ENCODE assay signal across 9 cellular contexts in genomic region chr14:24116111-24116809, GRCh38. TPM values are rescaled to one million over a fixed set of nuclear protein-coding genes. Genes with fewer than 3 reads are reported as not detected.
A peak's percentile ranks its signal among the peaks of the same experiment; 100 is the strongest.
DNase-seq lines count a peak whose midpoint lies in the region; ATAC-seq and TF ChIP-seq lines count a peak whose summit lies in the region.
"Had no signal": no experiment of that assay in that cellular context is flagged by ENCODE, and none has a peak within 500 bp of the region (broad histone marks: within the 10 kb centered on the region; RNA-seq: fewer than 3 reads in every experiment).

No MANE protein-coding gene starts in this region.

- TF ChIP-seq CTCF in ascending aorta (IDR thresholded peaks at IDR 0.05) (no peak), tibial artery (IDR thresholded peaks at IDR 0.05) (no peak)

- no peak for ATAC-seq in memory B cell (ENCODE audit: low read depth)
- no peak for ATAC-seq in HG03045 (IDR thresholded peaks at IDR 0.05; ENCODE audit: unreplicated experiment)
- ATAC-seq in GM21526 (IDR thresholded peaks at IDR 0.05; ENCODE audit: low FRiP score, unreplicated experiment), result no peak

- H3K27ac ChIP-seq in ascending aorta (no peak overlapping the region), tibial artery (peak overlapping the region; percentile 95 to 98)

- CTCF ChIA-PET in activated naive CD4-positive, alpha-beta T cell treated with anti-CD3 and anti-CD28 coated beads, Interleukin-2, amount 10 ng/mL, durations not matched to agents 7 days and 5 days (lab: Charles Lee), result interaction anchor here (1.0 to 2.5 kb wide), 5 partner anchors 16 to 192 kb away, joined by 3 to 8 read pairs (median 6); partner anchors contain the start of genes CIDEB, IRF9 and PSME1

- no peaks in the 10 kb centered on the region for H3K27me3 Mint-ChIP-seq in activated naive CD4-positive, alpha-beta T cell treated with anti-CD3 and anti-CD28 coated beads, Interleukin-2, amount 10 ng/mL, durations not matched to agents 7 days and 5 days
- no peaks in the 10 kb centered on the region for H3K27me3 Mint-ChIP-seq in memory B cell

- intact Hi-C loops in ascending aorta (cut with DNase I) (loop anchor here (10.0 kb wide), 2 partner anchors 249 to 641 kb away; partner anchors contain the start of gene NFATC4), tibial artery (cut with DNase I; ENCODE audit: low total_unique reads) (no loop called here)

- peaks cover 32% of the 10 kb centered on the region for H3K4me1 Mint-ChIP-seq in activated naive CD4-positive, alpha-beta T cell treated with anti-CD3 and anti-CD28 coated beads, Interleukin-2, amount 10 ng/mL, durations not matched to agents 7 days and 5 days
- peaks cover 16% of the 10 kb centered on the region for H3K4me1 Mint-ChIP-seq in memory B cell

- H3K36me3 Mint-ChIP-seq in activated naive CD4-positive, alpha-beta T cell treated with anti-CD3 and anti-CD28 coated beads, Interleukin-2, amount 10 ng/mL, durations not matched to agents 7 days and 5 days, result peaks cover 55% of the 10 kb centered on the region
- H3K36me3 Mint-ChIP-seq in memory B cell, result peaks cover 18% of the 10 kb centered on the region

- no peak for DNase-seq in activated naive CD4-positive, alpha-beta T cell treated with anti-CD3 and anti-CD28 coated beads, Interleukin-2, amount 10 ng/mL, durations not matched to agents 7 days and 5 days
- DNase-seq in activated naive CD4-positive, alpha-beta T cell treated with anti-CD3 and anti-CD28 coated beads, Interleukin-2, amount 50 U/mL, for 16 hours, result no peak
- DNase-seq in ascending aorta (ENCODE audit: low spot score in 2 of 2), result no peak
- DNase-seq in memory B cell (ENCODE audit: low spot score in 2 of 2), result no peak
- DNase-seq in tibial artery, result no peak
- no peak for DNase-seq in NCI-H748 (lab: John Stamatoyannopoulos, UW; ENCODE audit: unreplicated experiment)
- DNase-seq: COR-L47 had no signal

- H3K9me3 Mint-ChIP-seq in activated naive CD4-positive, alpha-beta T cell treated with anti-CD3 and anti-CD28 coated beads, Interleukin-2, amount 10 ng/mL, durations not matched to agents 7 days and 5 days, result no peaks in the 10 kb centered on the region
- H3K9me3 Mint-ChIP-seq in memory B cell, result no peaks in the 10 kb centered on the region

- H3K27me3 ChIP-seq in ascending aorta (no peaks in the 10 kb centered on the region), tibial artery (no peaks in the 10 kb centered on the region)

- peaks cover 9 to 16% of the 10 kb centered on the region in 2 donors for H3K4me1 ChIP-seq in ascending aorta
- H3K4me1 ChIP-seq in tibial artery, result peaks cover 0 to 26% (median 17%) of the 10 kb centered on the region in 4 donors

- H3K27ac Mint-ChIP-seq in activated naive CD4-positive, alpha-beta T cell treated with anti-CD3 and anti-CD28 coated beads, Interleukin-2, amount 10 ng/mL, durations not matched to agents 7 days and 5 days, result peak overlapping the region; percentile 99
- peak overlapping the region; percentile 97 for H3K27ac Mint-ChIP-seq in memory B cell

- H3K36me3 ChIP-seq in ascending aorta, result peaks cover 41 to 43% of the 10 kb centered on the region in 2 donors
- peaks cover 40 to 49% (median 44%) of the 10 kb centered on the region in 3 donors for H3K36me3 ChIP-seq in tibial artery

- H3K4me3 Mint-ChIP-seq in activated naive CD4-positive, alpha-beta T cell treated with anti-CD3 and anti-CD28 coated beads, Interleukin-2, amount 10 ng/mL, durations not matched to agents 7 days and 5 days, result peak overlapping the region; percentile 87
- peak overlapping the region; percentile 99 for H3K4me3 Mint-ChIP-seq in memory B cell

- peak overlapping the region; percentile 78 to 79 for H3K4me3 ChIP-seq in ascending aorta
- H3K4me3 ChIP-seq in tibial artery, result peak overlapping the region; percentile 65 to 80

- H3K9me3 ChIP-seq in ascending aorta (no peaks in the 10 kb centered on the region), tibial artery (no peaks in the 10 kb centered on the region)

RNA-seq across cellular contexts. Expression of gene NRL, which starts 1.5 kb away (rescaled TPM):
- not detected for total RNA-seq in ascending aorta

RNA-seq across cellular contexts. Expression of gene DCAF11, which starts 1.7 kb away (rescaled TPM):
- total RNA-seq in ascending aorta, result 52.3 TPM

RNA-seq across cellular contexts. Expression of gene FITM1, which starts 14.2 kb away (rescaled TPM):
- not detected for total RNA-seq in ascending aorta

RNA-seq across cellular contexts. Expression of gene PSME1, which starts 19.7 kb away (rescaled TPM):
- 55.5 TPM for total RNA-seq in ascending aorta

RNA-seq across cellular contexts. Expression of gene PCK2, which starts 22.1 kb away (rescaled TPM):
- 26.1 TPM for total RNA-seq in ascending aorta

Comparison
In these comparisons a context has a peak if more than half of its experiments do, and no peak if none do; other contexts are left out.
1. H3K27ac ChIP-seq: peak in tibial artery (2 of 2); none in ascending aorta (0 of 2).